ENCODE assay signal across 20 cellular contexts in genomic region chr12:73514672-73515071, GRCh38.
DNase-seq lines count a peak whose midpoint lies in the region; ATAC-seq and TF ChIP-seq lines count a peak whose summit lies in the region.
"Had no signal": no experiment of that assay in that cellular context is flagged by ENCODE, and none has a peak within 500 bp of the region (broad histone marks: within the 10 kb centered on the region; RNA-seq: fewer than 3 reads in every experiment).

No MANE protein-coding gene starts in this region.

- no peak overlapping the region for H3K18ac ChIP-seq in mesendoderm (ENCODE audit: low read length)

- H3K27me3 ChIP-seq in HCT116 (ENCODE audit: insufficient read depth, low read length), result no peaks in the 10 kb centered on the region
- H3K27me3 ChIP-seq in SJCRH30, result no peaks in the 10 kb centered on the region
- no peaks in the 10 kb centered on the region for H3K27me3 ChIP-seq in mesendoderm (ENCODE audit: insufficient read depth, low read length, poor library complexity)
- no peaks in the 10 kb centered on the region for H3K27me3 ChIP-seq in aorta (ENCODE audit: control insufficient read depth in 1 of 2, insufficient read depth in 2 of 2, low read length in 1 of 2)
- H3K27me3 ChIP-seq: Peyer's patch, sigmoid colon had no signal

- WGBS in mesendoderm (ENCODE audit: extremely low coverage, insufficient coverage, low lambda C conversion rate), result no CpG with 5 or more reads among the region's 3 CpGs
- 53 to 71% methylated on average over 3 of the region's 3 CpGs for WGBS in aorta, 2 donors

- no peak overlapping the region for H3K23ac ChIP-seq in mesendoderm (ENCODE audit: low read length)

- H3K27ac ChIP-seq in HCT116 (ENCODE audit: low read depth, low read length), result no peak overlapping the region
- H3K27ac ChIP-seq in SJCRH30, result no peak overlapping the region
- H3K27ac ChIP-seq in mesendoderm (ENCODE audit: low read depth, low read length), result no peak overlapping the region
- H3K27ac ChIP-seq in aorta (ENCODE audit: low read depth in 1 of 2, low read length in 2 of 2), result no peak overlapping the region
- H3K27ac ChIP-seq: Peyer's patch, sigmoid colon had no signal

- H3K4me1 ChIP-seq in HCT116 (ENCODE audit: control insufficient read depth in 1 of 2, insufficient read depth in 2 of 2, low read length in 2 of 2) (no peaks in the 10 kb centered on the region), SJCRH30 (no peaks in the 10 kb centered on the region), mesendoderm (ENCODE audit: control insufficient read depth, low read depth, low read length) (no peaks in the 10 kb centered on the region), aorta (ENCODE audit: control insufficient read depth in 1 of 2, insufficient read depth in 2 of 2, low read length in 2 of 2) (no peaks in the 10 kb centered on the region)
- H3K4me1 ChIP-seq: Peyer's patch, sigmoid colon had no signal

- H3K79me1 ChIP-seq in mesendoderm (ENCODE audit: low read length), result no peaks in the 10 kb centered on the region

- no peak overlapping the region for H2BK15ac ChIP-seq in mesendoderm (replicated peaks; ENCODE audit: low read depth)

- H2AK5ac ChIP-seq in mesendoderm (ENCODE audit: low read length), result no peak overlapping the region

- TF ChIP-seq POLR2A in HCT116 (IDR thresholded peaks at IDR 0.05; ENCODE audit: borderline replicate concordance, extremely low read depth, insufficient read depth, insufficient read length) (no peak), GM18505 (IDR thresholded peaks at IDR 0.05; ENCODE audit: borderline replicate concordance, extremely low read depth, insufficient read depth, insufficient read length) (no peak)

- no TSS peak for BruUV-seq in HCT116 (replicated peaks; lab: Mats Ljungman, UMichigan)

- H4K5ac ChIP-seq in mesendoderm (ENCODE audit: low read length), result no peak overlapping the region

- no peak overlapping the region for H2AFZ ChIP-seq in HCT116 (ENCODE audit: low read depth, low read length, poor library complexity, severe bottlenecking)

- H3K9me3 ChIP-seq in HCT116 (ENCODE audit: control insufficient read depth in 1 of 2, insufficient read depth in 1 of 2, low read depth in 1 of 2, low read length in 2 of 2), result no peaks in the 10 kb centered on the region
- H3K9me3 ChIP-seq in SJCRH30 (replicated peaks), result no peaks in the 10 kb centered on the region
- peaks cover 1% of the 10 kb centered on the region for H3K9me3 ChIP-seq in aorta (ENCODE audit: control insufficient read depth, low read length)
- H3K9me3 ChIP-seq: Peyer's patch, sigmoid colon had no signal

- H4K8ac ChIP-seq in mesendoderm (ENCODE audit: low read depth, low read length), result no peak overlapping the region

- no peak overlapping the region for H2BK5ac ChIP-seq in mesendoderm (ENCODE audit: low read length)

- H3K4me2 ChIP-seq in HCT116 (ENCODE audit: low read length), result no peak overlapping the region
- no peak overlapping the region for H3K4me2 ChIP-seq in mesendoderm (ENCODE audit: low read length)

- H3K9me2 ChIP-seq in HCT116 (ENCODE audit: insufficient read depth), result no peaks in the 10 kb centered on the region

- no peak overlapping the region for H3K9ac ChIP-seq in HCT116 (ENCODE audit: low read length)
- H3K9ac ChIP-seq in mesendoderm (ENCODE audit: low read length), result no peak overlapping the region

- no peak for TF ChIP-seq RAD21 in HCT116 (IDR thresholded peaks at IDR 0.05; ENCODE audit: low read depth)

- peak; percentile 5 for TF ChIP-seq CTCF in GM12864 (IDR thresholded peaks at IDR 0.05; ENCODE audit: low read depth, low read length, missing control alignments)
- TF ChIP-seq CTCF in HCT116 (IDR thresholded peaks at IDR 0.05 in 2 of 3, conservative IDR thresholded peaks at IDR 0.05 in 1 of 3; ENCODE audit: borderline replicate concordance in 1 of 3, insufficient read depth in 1 of 3, low read depth in 2 of 3, low read length in 2 of 3), result peak in 2 of 3 experiments; percentile 47 to 51; a peak in 4 of 6 replicates

- no peak overlapping the region for H3K56ac ChIP-seq in mesendoderm (ENCODE audit: low read length)

- ATAC-seq in HCT116, result peak; percentile 84
- no peak for ATAC-seq in aorta (ENCODE audit: low FRiP score)
- no peak for ATAC-seq in GM18505 (IDR thresholded peaks at IDR 0.05; ENCODE audit: unreplicated experiment)
- ATAC-seq in GM21576 (IDR thresholded peaks at IDR 0.05; ENCODE audit: unreplicated experiment), result no peak
- ATAC-seq: left colon, mucosa of descending colon, T-helper 17 cell had no signal

- H2BK120ac ChIP-seq in mesendoderm (ENCODE audit: low read depth, low read length), result no peak overlapping the region

- CTCF ChIA-PET in HCT116 (lab: Charles Lee), result interaction anchor here (1.0 to 1.2 kb wide), 3 partner anchors 14 to 17 kb away, joined by 3 to 9 read pairs (median 3); no protein-coding TSS in a partner anchor

- H3K36me3 ChIP-seq in HCT116 (ENCODE audit: control insufficient read depth in 1 of 2, insufficient read depth in 2 of 2, low read length in 2 of 2), result no peaks in the 10 kb centered on the region
- no peaks in the 10 kb centered on the region for H3K36me3 ChIP-seq in SJCRH30
- no peaks in the 10 kb centered on the region for H3K36me3 ChIP-seq in mesendoderm (ENCODE audit: control insufficient read depth, insufficient read depth, low read length)
- no peaks in the 10 kb centered on the region for H3K36me3 ChIP-seq in aorta (ENCODE audit: control insufficient read depth in 1 of 2, insufficient read depth in 2 of 2, low read length in 1 of 2)
- H3K36me3 ChIP-seq: Peyer's patch, sigmoid colon had no signal

- intact Hi-C loops in HCT116 (cut with micrococcal nuclease), result no loop called here
- intact Hi-C loops in aorta (cut with DNase I), result no loop called here

- RAD21 ChIA-PET in HCT116 (lab: Charles Lee; ENCODE audit: low non-redundant PET in 1 of 2, low total read pairs in 2 of 2, uncharacterized antibody in 2 of 2, unreplicated experiment in 2 of 2), result interaction anchor here in 1 of 2 experiments (0.6 kb wide), 2 partner anchors 128 to 419 kb away, joined by 3 read pairs; no protein-coding TSS in a partner anchor

- H3K4me3 ChIP-seq in GM12864 (ENCODE audit: low read depth, low read length), result no peak overlapping the region
- no peak overlapping the region for H3K4me3 ChIP-seq in HCT116 (replicated peaks in 1 of 2; ENCODE audit: low read depth in 1 of 2, low read length in 2 of 2)
- H3K4me3 ChIP-seq in SJCRH30, result no peak overlapping the region
- no peak overlapping the region for H3K4me3 ChIP-seq in mesendoderm (ENCODE audit: low read length)
- no peak overlapping the region for H3K4me3 ChIP-seq in aorta (ENCODE audit: low read length in 2 of 2)
- H3K4me3 ChIP-seq: mucosa of descending colon, Peyer's patch, sigmoid colon had no signal

- no peak overlapping the region for H3K4ac ChIP-seq in mesendoderm (ENCODE audit: low read depth, low read length)

- POLR2A ChIA-PET in HCT116 (lab: Charles Lee), result no interaction called here

- H4K20me1 ChIP-seq in HCT116 (ENCODE audit: insufficient read depth), result no peaks in the 10 kb centered on the region

- no peak for DNase-seq in GM12864 (ENCODE audit: low read depth)
- peak; percentile 8 for DNase-seq in HCT116 (ENCODE audit: low read depth, low spot score)
- DNase-seq in SJCRH30, result peak; percentile 8 to 17
- peak; percentile 30 for DNase-seq in mesendoderm
- no peak for DNase-seq in aorta
- DNase-seq: activated CD4-positive, alpha-beta T cell treated with anti-CD3 and anti-CD28 coated beads for 1 hour; activated CD8-positive, alpha-beta memory T cell treated with anti-CD3 and anti-CD28 coated beads, Interleukin-2, amount 50 U/mL, for 4 hours; activated naive CD4-positive, alpha-beta T cell; CD4-positive, CD25-positive, alpha-beta regulatory T cell; Karpas-422; left colon; mucosa of descending colon; NCI-H1436 treated with DMSO at 0.1 percent for 48 hours; NCI-H524; Peyer's patch; sigmoid colon; stimulated activated CD4-positive, alpha-beta T cell treated with anti-CD3 and anti-CD28 coated beads, Interleukin-2, amount 100 ng/mL, for 24 hours; T-helper 17 cell had no signal

- H3K79me2 ChIP-seq in HCT116 (ENCODE audit: insufficient read depth, low read length) (no peaks in the 10 kb centered on the region), mesendoderm (ENCODE audit: control insufficient read depth, insufficient read depth, low read length) (no peaks in the 10 kb centered on the region)

TF ChIP-seq in HCT116, 20 proteins besides CTCF, POLR2A, EP300 and RAD21 (continues in another document):
- TF ChIP-seq SP1 (IDR thresholded peaks at IDR 0.05; ENCODE audit: low read depth), result no peak
- no peak for TF ChIP-seq MAX (IDR thresholded peaks at IDR 0.05)
- no peak for TF ChIP-seq EZH2 (IDR thresholded peaks at IDR 0.05)
- TF ChIP-seq JUND (IDR thresholded peaks at IDR 0.05), result no peak
- TF ChIP-seq EZH2phosphoT487 (IDR thresholded peaks at IDR 0.05; ENCODE audit: borderline replicate concordance), result no peak
- TF ChIP-seq YY1 (IDR thresholded peaks at IDR 0.05; ENCODE audit: extremely low read depth, insufficient replicate concordance, low read depth, low read length), result no peak
- no peak for TF ChIP-seq SIN3A (IDR thresholded peaks at IDR 0.05; ENCODE audit: low read depth)
- no peak for TF ChIP-seq EGR1 (IDR thresholded peaks at IDR 0.05; ENCODE audit: low read depth)
- TF ChIP-seq ZFX (IDR thresholded peaks at IDR 0.05), result no peak

Comparison
In these comparisons a context has a peak if more than half of its experiments do, and no peak if none do; other contexts are left out.
1. DNase-seq: peak in HCT116 (single experiment), SJCRH30 (2 of 2) and mesendoderm (single experiment); none in GM12864 (single experiment) and aorta (0 of 2).